1 cellular context compared by ENCODE assay signal in the genomic region with DNA sequence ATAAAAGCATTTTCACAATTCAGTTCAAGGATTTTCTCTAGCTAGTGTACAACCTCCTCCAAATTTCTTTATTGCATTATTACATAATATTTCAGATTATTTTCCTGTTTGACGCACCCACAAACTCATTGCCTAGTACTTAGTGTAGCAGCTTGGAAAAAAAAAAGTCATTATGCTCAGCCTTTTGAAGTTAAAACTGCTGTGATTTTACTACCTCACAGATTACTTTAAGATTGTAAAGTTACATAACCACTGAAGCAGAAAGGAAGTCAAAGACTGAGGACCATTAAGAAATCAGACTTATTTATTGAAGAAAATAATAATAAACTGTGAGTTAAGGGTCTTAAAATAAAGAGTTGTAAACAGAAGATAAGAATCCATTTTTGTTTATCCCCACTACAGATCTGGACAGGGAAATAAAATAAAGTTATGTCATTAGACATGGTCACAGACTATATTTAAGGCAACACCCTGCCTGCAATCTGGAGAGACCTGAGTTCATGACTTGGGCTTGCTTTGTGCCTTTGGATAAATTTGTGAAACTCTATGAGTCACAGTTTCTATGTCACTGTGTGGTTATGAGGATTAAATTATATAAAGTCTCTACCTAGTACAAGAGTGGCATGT.
TF ChIP-seq lines count a peak whose summit lies in the region.

No MANE protein-coding gene starts in this region.

TF ChIP-seq in HEK293, 187 proteins besides CTCF, POLR2A, EP300 and RAD21 (continued from another document):
- TF ChIP-seq ZNF341 (tag by site-specific recombination; IDR thresholded peaks at IDR 0.05; ENCODE audit: low read depth) = no peak
